In genomic region chr2:8999802-9000201, GRCh38 we compare ENCODE assay signal across 21 cellular contexts.
"Had no signal": no experiment of that assay in that cellular context is flagged by ENCODE, and none has a peak within 500 bp of the region (broad histone marks: within the 10 kb centered on the region; RNA-seq: fewer than 3 reads in every experiment).

No MANE protein-coding gene starts in this region.

- ATAC-seq: activated naive CD8-positive, alpha-beta T cell treated with anti-CD3 and anti-CD28 coated beads, Interleukin-2, amount 50 U/mL, for 24 hours; activated T-helper 17 cell treated with anti-CD3 and anti-CD28 coated beads, Interleukin-2, amount 50 U/mL, for 72 hours; effector memory CD8-positive, alpha-beta T cell; heart left ventricle; natural killer cell treated with Interleukin-12 subunit alpha and Interleukin-12 subunit beta and Interleukin-15 and Interleukin-18, amount 100 ng/mL, for 72 hours had no signal

- H3K36me3 Mint-ChIP-seq: memory B cell; natural killer cell treated with Interleukin-12 subunit alpha and Interleukin-12 subunit beta and Interleukin-15 and Interleukin-18, amount 100 ng/mL, for 72 hours had no signal

- H3K4me1 Mint-ChIP-seq: activated T-helper 17 cell treated with anti-CD3 and anti-CD28 coated beads, Interleukin-2, amount 50 U/mL, for 72 hours had no signal

- H3K4me3 ChIP-seq: heart left ventricle, left ventricle myocardium inferior, right atrium auricular region, stomach, thoracic aorta had no signal

- H3K36me3 ChIP-seq: heart left ventricle, left ventricle myocardium inferior, right atrium auricular region, stomach, thoracic aorta had no signal

- H3K9me3 Mint-ChIP-seq: activated naive CD8-positive, alpha-beta T cell treated with anti-CD3 and anti-CD28 coated beads, Interleukin-2, amount 50 U/mL, for 24 hours; activated T-helper 17 cell treated with anti-CD3 and anti-CD28 coated beads, Interleukin-2, amount 50 U/mL, for 72 hours; dendritic cell treated with granulocyte-macrophage colony-stimulating factor and Interleukin-4, amounts not matched to agents 40 ng/mL and 50 ng/mL, for 4 days; effector memory CD8-positive, alpha-beta T cell; memory B cell; natural killer cell treated with Interleukin-12 subunit alpha and Interleukin-12 subunit beta and Interleukin-15 and Interleukin-18, amount 100 ng/mL, for 72 hours had no signal

- H3K27ac ChIP-seq: heart left ventricle, left ventricle myocardium inferior, right atrium auricular region, stomach, thoracic aorta, WERI-Rb-1 had no signal

- H3K27ac Mint-ChIP-seq: activated naive CD8-positive, alpha-beta T cell treated with anti-CD3 and anti-CD28 coated beads, Interleukin-2, amount 50 U/mL, for 24 hours; activated T-helper 17 cell treated with anti-CD3 and anti-CD28 coated beads, Interleukin-2, amount 50 U/mL, for 72 hours; dendritic cell treated with granulocyte-macrophage colony-stimulating factor and Interleukin-4, amounts not matched to agents 40 ng/mL and 50 ng/mL, for 4 days; effector memory CD8-positive, alpha-beta T cell; memory B cell; natural killer cell treated with Interleukin-12 subunit alpha and Interleukin-12 subunit beta and Interleukin-15 and Interleukin-18, amount 100 ng/mL, for 72 hours had no signal

- FAIRE-seq: bronchial epithelial cell, frontal cortex, small intestine had no signal

- DNase-seq: activated CD4-positive, alpha-beta T cell treated with anti-CD3 and anti-CD28 coated beads, Interleukin-2, amount 50 U/mL, for 48 hours; activated naive CD4-positive, alpha-beta T cell treated with Interleukin-2 at 50 U/mL for 16 hours; activated naive CD8-positive, alpha-beta T cell treated with anti-CD3 and anti-CD28 coated beads, Interleukin-2, amount 50 U/mL, for 24 hours; aorta; effector memory CD8-positive, alpha-beta T cell; heart left ventricle; left ventricle myocardium inferior; occipital lobe; small intestine; stimulated activated CD4-positive, alpha-beta T cell treated with anti-CD3 and anti-CD28 coated beads, Interleukin-4, amount 100 ng/mL, for 4 hours; stimulated activated CD8-positive, alpha-beta memory T cell treated with anti-CD3 and anti-CD28 coated beads, Interleukin-4, amount 100 ng/mL, for 48 hours; stomach; WERI-Rb-1 had no signal

- H3K9me3 ChIP-seq: heart left ventricle, left ventricle myocardium inferior, right atrium auricular region, stomach, thoracic aorta had no signal

- H3K27me3 ChIP-seq: heart left ventricle, right atrium auricular region, stomach had no signal

- H3K4me3 Mint-ChIP-seq: activated naive CD8-positive, alpha-beta T cell treated with anti-CD3 and anti-CD28 coated beads, Interleukin-2, amount 50 U/mL, for 24 hours; activated T-helper 17 cell treated with anti-CD3 and anti-CD28 coated beads, Interleukin-2, amount 50 U/mL, for 72 hours; dendritic cell treated with granulocyte-macrophage colony-stimulating factor and Interleukin-4, amounts not matched to agents 40 ng/mL and 50 ng/mL, for 4 days; effector memory CD8-positive, alpha-beta T cell; memory B cell; natural killer cell treated with Interleukin-12 subunit alpha and Interleukin-12 subunit beta and Interleukin-15 and Interleukin-18, amount 100 ng/mL, for 72 hours had no signal
